Comparison of ENCODE assay signal across 1 cellular context in the genomic region with DNA sequence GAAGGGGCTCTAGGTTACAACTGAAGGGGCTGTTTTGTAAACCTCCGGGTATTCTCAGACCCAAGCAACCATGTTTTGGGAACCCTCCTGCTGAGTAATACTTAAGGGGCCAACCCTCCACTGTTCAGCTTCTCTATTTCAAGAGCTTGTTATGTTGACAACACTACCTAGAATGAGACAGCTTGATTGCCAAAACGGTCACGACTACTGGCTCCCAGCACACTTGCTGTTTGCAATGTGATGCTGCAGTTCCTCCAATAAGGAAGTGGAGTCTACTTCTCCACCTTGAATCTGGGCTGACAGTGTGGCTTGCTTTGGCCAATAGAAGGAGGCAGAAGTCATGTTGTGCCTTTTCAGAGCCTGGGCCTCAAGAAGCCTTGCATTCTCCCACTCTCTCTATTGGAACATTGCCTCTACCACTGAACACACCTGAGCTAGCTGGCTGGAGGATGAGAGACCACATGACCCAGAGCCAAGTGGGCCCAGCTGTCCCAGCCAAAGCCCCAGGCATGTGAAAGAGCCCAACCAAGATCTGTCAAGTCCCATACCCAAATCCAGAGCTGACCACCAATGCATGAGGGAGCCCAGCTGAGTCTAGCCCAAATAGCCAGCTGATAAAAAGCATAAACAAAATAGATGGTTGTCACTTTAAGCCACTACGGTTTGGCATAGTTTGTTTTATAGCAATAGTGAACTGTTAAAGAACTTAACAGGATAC.
TF ChIP-seq lines count a peak whose summit lies in the region.

No MANE protein-coding gene starts in this region.

TF ChIP-seq in H1, 55 proteins besides CTCF, POLR2A, EP300 and RAD21:
- no peak for TF ChIP-seq BRCA1 (IDR thresholded peaks at IDR 0.05; ENCODE audit: low read depth, low read length)
- TF ChIP-seq BCL11A (IDR thresholded peaks at IDR 0.05; ENCODE audit: low read depth in 2 of 2, low read length in 2 of 2) = no peak
- TF ChIP-seq CBX5 (IDR thresholded peaks at IDR 0.05; ENCODE audit: low read depth, low read length) = no peak
- TF ChIP-seq HDAC6 (IDR thresholded peaks at IDR 0.05; ENCODE audit: low read depth, low read length) = no peak
- TF ChIP-seq SP2 (IDR thresholded peaks at IDR 0.05; ENCODE audit: low read length) = no peak
- TF ChIP-seq NANOG (IDR thresholded peaks at IDR 0.05; ENCODE audit: insufficient read depth, low read depth, low read length, poor library complexity, severe bottlenecking) = no peak
- TF ChIP-seq PHF8 (conservative IDR thresholded peaks at IDR 0.05; ENCODE audit: low read depth, low read length) = no peak
- no peak for TF ChIP-seq CBX8 (IDR thresholded peaks at IDR 0.05; ENCODE audit: borderline replicate concordance, low read depth, low read length)
- no peak for TF ChIP-seq CHD2 (IDR thresholded peaks at IDR 0.05; ENCODE audit: low read length)
- TF ChIP-seq KDM1A (IDR thresholded peaks at IDR 0.05; ENCODE audit: borderline replicate concordance, low read length) = no peak
- no peak for TF ChIP-seq SP4 (IDR thresholded peaks at IDR 0.05; ENCODE audit: low read length)
- no peak for TF ChIP-seq TAF7 (optimal IDR thresholded peaks at IDR 0.05; ENCODE audit: borderline replicate concordance, low read depth, low read length)
- TF ChIP-seq YY1 (IDR thresholded peaks at IDR 0.05; ENCODE audit: low read depth, low read length) = no peak
- TF ChIP-seq TBP (IDR thresholded peaks at IDR 0.05; ENCODE audit: low read depth, low read length) = no peak
- no peak for TF ChIP-seq SIRT6 (IDR thresholded peaks at IDR 0.05; ENCODE audit: low read length)
- no peak for TF ChIP-seq EZH2 (IDR thresholded peaks at IDR 0.05; ENCODE audit: low read depth, low read length, severe bottlenecking)
